In the genomic region with DNA sequence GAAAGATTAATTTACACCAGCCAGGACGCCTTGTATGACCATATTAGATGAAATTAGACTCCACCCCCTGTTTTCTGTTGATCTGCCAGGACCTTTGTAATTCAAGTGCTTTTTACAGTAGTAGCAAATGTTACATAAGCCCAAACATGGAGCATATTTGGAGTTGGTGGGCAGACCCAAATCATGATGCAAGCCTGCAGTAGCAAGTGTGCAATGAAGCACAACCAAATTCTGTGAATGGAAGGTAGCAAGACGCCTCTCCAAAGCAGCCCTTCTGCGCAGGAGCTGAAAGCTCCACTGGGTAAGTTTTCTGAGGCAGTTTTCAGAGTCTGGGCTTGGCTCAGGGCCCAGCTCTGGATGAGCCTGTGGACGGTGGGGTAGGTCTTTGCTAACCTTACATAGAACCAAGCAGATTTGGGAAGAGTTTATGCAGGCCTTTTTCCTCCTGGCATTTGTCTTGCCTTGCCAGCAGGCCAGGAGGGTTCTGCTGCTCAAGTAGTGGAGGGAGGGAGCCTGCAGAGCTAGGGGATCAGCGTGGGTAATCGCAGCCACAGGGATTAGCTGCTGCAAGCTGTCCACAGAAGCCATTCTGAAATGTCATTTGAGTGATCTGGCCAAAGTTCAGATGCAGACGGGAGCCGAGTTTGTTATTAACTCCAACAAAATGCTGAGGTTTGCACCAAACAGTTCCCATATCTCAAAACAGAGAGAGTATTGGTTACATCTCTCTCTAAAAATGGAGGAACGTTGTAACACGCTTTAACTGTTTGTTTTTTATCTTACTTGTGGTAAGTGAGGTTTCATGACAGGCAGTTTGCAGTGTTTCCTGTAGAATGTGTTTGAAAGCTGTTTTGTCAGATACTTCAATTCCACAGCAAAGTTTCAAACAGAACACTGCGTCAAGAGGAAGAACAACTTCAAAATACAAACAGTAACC, we compare ENCODE assay signal across 9 cellular contexts. TPM values are rescaled to one million over a fixed set of nuclear protein-coding genes. Genes with fewer than 3 reads are reported as not detected.
DNase-seq lines count a peak whose midpoint lies in the region; ATAC-seq, FAIRE-seq and TF ChIP-seq lines count a peak whose summit lies in the region.
"Had no signal": no experiment of that assay in that cellular context is flagged by ENCODE, and none has a peak within 500 bp of the region (broad histone marks: within the 10 kb centered on the region; RNA-seq: fewer than 3 reads in every experiment).

No MANE protein-coding gene starts in this region.

- peak overlapping the region; percentile 32 to 80 for H3K9ac ChIP-seq in K562 (ENCODE audit: insufficient read depth in 1 of 2, low read depth in 2 of 2, low read length in 2 of 2)

- H3K79me2 ChIP-seq in K562 (ENCODE audit: control insufficient read depth, insufficient read depth, low read length), result peaks cover 58% of the 10 kb centered on the region

- H3K27ac Mint-ChIP-seq in CD4-positive, CD25-positive, alpha-beta regulatory T cell, result peak overlapping the region; percentile 93 to 98 (median 96)
- peak overlapping the region; percentile 74 for H3K27ac Mint-ChIP-seq in stimulated activated naive B cell treated with anti-CD40 and anti-IgM and Interleukin-4, amounts not matched to agents 10 μg/mL and 1 μg/mL and 100 μg/mL, for 72 hours

- no peaks in the 10 kb centered on the region for H3K9me3 ChIP-seq in CD4-positive, CD25-positive, alpha-beta regulatory T cell (ENCODE audit: control insufficient read depth in 2 of 2, low read length in 2 of 2)
- no peaks in the 10 kb centered on the region for H3K9me3 ChIP-seq in K562 (replicated peaks; ENCODE audit: control insufficient read depth, insufficient read depth, low read depth, low read length)

- H3K4me1 ChIP-seq in CD4-positive, CD25-positive, alpha-beta regulatory T cell (ENCODE audit: control insufficient read depth, insufficient read depth, low read length, poor library complexity, severe bottlenecking), result peaks cover 76% of the 10 kb centered on the region
- H3K4me1 ChIP-seq in K562 (replicated peaks in 1 of 2; ENCODE audit: control insufficient read depth in 2 of 2, insufficient read depth in 2 of 2, low read length in 2 of 2), result peaks cover 7 to 40% of the 10 kb centered on the region in 2 experiments; a peak in 4 of 5 replicates

- POLR2A ChIA-PET in RWPE1 (lab: Yijun Ruan, JAX; ENCODE audit: low non-redundant PET), result no interaction called here
- POLR2A ChIA-PET in K562 (lab: Yijun Ruan, JAX), result interaction anchor here (0.9 to 1.7 kb wide), 2 partner anchors 10 to 11 kb away, joined by 3 to 7 read pairs; no protein-coding TSS in a partner anchor

- WGBS in K562 (ENCODE audit: insufficient coverage, low coverage, missing lambda C conversion rate), result 4% methylated on average over 10 of the region's 11 CpGs

- peak overlapping the region; percentile 99 for H3K4me3 ChIP-seq in CD4-positive, CD25-positive, alpha-beta regulatory T cell (ENCODE audit: low read depth, low read length)
- peak overlapping the region; percentile 5; the same call in 1 of the 2 replicates for H3K4me3 ChIP-seq in K562

- H3K4me1 Mint-ChIP-seq in CD4-positive, CD25-positive, alpha-beta regulatory T cell, result peaks cover 15 to 70% (median 58%) of the 10 kb centered on the region in 4 donors
- peaks cover 35 to 54% of the 10 kb centered on the region in 2 donors for H3K4me1 Mint-ChIP-seq in stimulated activated naive B cell treated with anti-CD40 and anti-IgM and Interleukin-4, amounts not matched to agents 10 μg/mL and 1 μg/mL and 100 μg/mL, for 72 hours

- H3K36me3 ChIP-seq in CD4-positive, CD25-positive, alpha-beta regulatory T cell (ENCODE audit: control insufficient read depth, insufficient read depth, low read length), result peaks cover 4% of the 10 kb centered on the region
- 0 out of 3 replicates have a peak, but pooled peaks cover 8% of the 10 kb centered on the region for H3K36me3 ChIP-seq in K562 (ENCODE audit: control insufficient read depth, insufficient read depth, low read length)

- peak; percentile 3; the same call in 1 of the 2 replicates for TF ChIP-seq EP300 in K562 (IDR thresholded peaks at IDR 0.05; ENCODE audit: low read length)

- peak; percentile 27 to 88 (median 86) for DNase-seq in CD4-positive, CD25-positive, alpha-beta regulatory T cell
- DNase-seq in RWPE1 (ENCODE audit: low spot score) (no peak), K562 (ENCODE audit: extremely low read depth in 1 of 4, low spot score in 3 of 4) (peak in 2 of 4 experiments; percentile 13 to 48), islet precursor cell (peak; percentile 71), NCI-H1417 treated with DMSO at 0.1 percent for 48 hours (lab: John Stamatoyannopoulos, UW) (no peak)
- DNase-seq in stimulated activated naive B cell treated with anti-CD40 and anti-IgM and Interleukin-4, amounts not matched to agents 10 μg/mL and 1 μg/mL and 100 μg/mL, for 72 hours, result no peak

- no TSS peak for BruUV-seq in K562 (replicated peaks; lab: Mats Ljungman, UMichigan)

- peaks cover 3% of the 10 kb centered on the region for H3K9me1 ChIP-seq in K562 (ENCODE audit: control insufficient read depth, insufficient read depth, low read length)

- no peaks in the 10 kb centered on the region for H3K27me3 Mint-ChIP-seq in CD4-positive, CD25-positive, alpha-beta regulatory T cell
- no peaks in the 10 kb centered on the region for H3K27me3 Mint-ChIP-seq in stimulated activated naive B cell treated with anti-CD40 and anti-IgM and Interleukin-4, amounts not matched to agents 10 μg/mL and 1 μg/mL and 100 μg/mL, for 72 hours

- no peaks in the 10 kb centered on the region for H3K27me3 ChIP-seq in CD4-positive, CD25-positive, alpha-beta regulatory T cell (ENCODE audit: control insufficient read depth, insufficient read depth, low read length)
- no peaks in the 10 kb centered on the region for H3K27me3 ChIP-seq in K562 (ENCODE audit: control insufficient read depth in 2 of 2, insufficient read depth in 2 of 2, low read length in 2 of 2)

- intact Hi-C loops in K562 (cut with micrococcal nuclease), result loop anchor here (10.0 kb wide), 1 partner anchor 103 kb away; a partner anchor contains a TSS

- peak overlapping the region; percentile 90 to 99 (median 92) for H3K4me3 Mint-ChIP-seq in CD4-positive, CD25-positive, alpha-beta regulatory T cell
- peak overlapping the region; percentile 59 to 72 for H3K4me3 Mint-ChIP-seq in stimulated activated naive B cell treated with anti-CD40 and anti-IgM and Interleukin-4, amounts not matched to agents 10 μg/mL and 1 μg/mL and 100 μg/mL, for 72 hours

- peak overlapping the region; percentile 77 for H3K4me2 ChIP-seq in K562 (ENCODE audit: insufficient read depth, low read length)

- peak; percentile 85 for FAIRE-seq in K562 (lab: Jason Lieb, UNC)

- H4K20me1 ChIP-seq in K562 (replicated peaks; ENCODE audit: control insufficient read depth, insufficient read depth, low read length), result no peaks in the 10 kb centered on the region

- H3K9me3 Mint-ChIP-seq in CD4-positive, CD25-positive, alpha-beta regulatory T cell, result no peaks in the 10 kb centered on the region
- H3K9me3 Mint-ChIP-seq in stimulated activated naive B cell treated with anti-CD40 and anti-IgM and Interleukin-4, amounts not matched to agents 10 μg/mL and 1 μg/mL and 100 μg/mL, for 72 hours, result no peaks in the 10 kb centered on the region

- peaks cover 6% of the 10 kb centered on the region for H3K36me3 Mint-ChIP-seq in CD4-positive, CD25-positive, alpha-beta regulatory T cell
- peaks cover 28 to 29% of the 10 kb centered on the region in 2 donors for H3K36me3 Mint-ChIP-seq in stimulated activated naive B cell treated with anti-CD40 and anti-IgM and Interleukin-4, amounts not matched to agents 10 μg/mL and 1 μg/mL and 100 μg/mL, for 72 hours

- CTCF ChIA-PET in RWPE1 (lab: Yijun Ruan, JAX), result no interaction called here
- CTCF ChIA-PET in K562 (lab: Yijun Ruan, JAX; ENCODE audit: low intra/inter-chr PET ratio), result no interaction called here

- in situ Hi-C loops in K562 (cut with MboI), result no loop called here

- TF ChIP-seq POLR2A in GM19099 (IDR thresholded peaks at IDR 0.05; ENCODE audit: extremely low read depth, insufficient read length, low read depth) (peak; percentile 26), K562 (conservative IDR thresholded peaks at IDR 0.05) (no peak)

- TF ChIP-seq CTCF in RWPE1 (conservative IDR thresholded peaks at IDR 0.05; ENCODE audit: low read depth), result no peak
- no peak for TF ChIP-seq CTCF in K562 (IDR thresholded peaks at IDR 0.05 in 2 of 3, conservative IDR thresholded peaks at IDR 0.05 in 1 of 3; ENCODE audit: insufficient read depth in 2 of 3, low read depth in 1 of 3, low read length in 3 of 3)

- peak overlapping the region; percentile 86 for H3K27ac ChIP-seq in CD4-positive, CD25-positive, alpha-beta regulatory T cell (ENCODE audit: insufficient read depth, low read length, poor library complexity, severe bottlenecking)
- peak overlapping the region; percentile 77 for H3K27ac ChIP-seq in RWPE1
- H3K27ac ChIP-seq in K562 (ENCODE audit: extremely low read depth, low read depth, low read length), result peak overlapping the region; percentile 78

- TF ChIP-seq RAD21 in K562 (CRISPR knock-in tag; conservative IDR thresholded peaks at IDR 0.05 in 1 of 2, IDR thresholded peaks at IDR 0.05 in 1 of 2), result no peak

- H2AFZ ChIP-seq in K562 (ENCODE audit: low read depth, low read length), result peak overlapping the region; percentile 68

- ATAC-seq in CD4-positive, CD25-positive, alpha-beta regulatory T cell (ENCODE audit: low read depth in 2 of 2), result peak; percentile 77 to 83
- ATAC-seq in HG03175 (IDR thresholded peaks at IDR 0.05; ENCODE audit: unreplicated experiment) (peak; percentile 74), K562 (peak; percentile 81)
- ATAC-seq in stimulated activated naive B cell treated with anti-CD40 and anti-IgM and Interleukin-4, amounts not matched to agents 10 μg/mL and 1 μg/mL and 100 μg/mL, for 72 hours (replicated peaks), result peak; percentile 70 to 72

RNA-seq across cellular contexts. Expression of a gene that starts 55.4 kb away (rescaled TPM):
- total RNA-seq in CD4-positive, CD25-positive, alpha-beta regulatory T cell, result 86.7 TPM
- polyA plus RNA-seq in CD4-positive, CD25-positive, alpha-beta regulatory T cell, result 100 to 1,000 TPM; 119 to 139 (median 124) TPM
- 52.0 and 118 TPM in 2 replicates for total RNA-seq in K562 (2011; cell fraction: chromatin; rRNA removed; ENCODE audit: low replicate concordance)
- 31.7 and 37.4 TPM in 2 replicates for total RNA-seq in K562 (2011; cell fraction: nucleolus; rRNA removed)
- total RNA-seq in K562 (2011; cell fraction: nucleoplasm; rRNA removed), result 70.8 and 91.3 TPM in 2 replicates
- total RNA-seq in K562 (2014; rRNA removed), result 115 and 121 TPM in 2 replicates
- 133 and 151 TPM in 2 replicates for total RNA-seq in K562 (2014; rRNA removed; fragmentation: Illumina TruSeq; extraction: Trizol)
- 119 and 122 TPM in 2 replicates for total RNA-seq in K562 (2015; rRNA removed; fragmentation: Illumina TruSeq; extraction: Trizol)
- total RNA-seq in K562 (2021), result 104 and 108 TPM in 2 replicates
- polyA plus RNA-seq in K562 (2011; rRNA removed), result 60.0 and 78.2 TPM in 2 replicates
- polyA plus RNA-seq in K562 (2011; cell fraction: cytosol; rRNA removed), result 35.3 and 38.0 TPM in 2 replicates
- polyA plus RNA-seq in K562 (2011; cell fraction: nucleus; rRNA removed), result 57.3 and 62.7 TPM in 2 replicates
- 73.0 and 141 TPM in 2 replicates for polyA plus RNA-seq in K562 (2012)
- polyA plus RNA-seq in K562 (2014; fragmentation: Illumina TruSeq; extraction: Trizol), result 106 and 113 TPM in 2 replicates
- polyA plus RNA-seq in K562 (2014; fragmentation: Nextera tagmentation; extraction: Ambion mirVana), result 100 to 1,000 TPM in 1 of 2 experiments, 10 to 100 TPM in 1; 82.4 to 100 TPM
- 113 TPM in 2 replicates for polyA plus RNA-seq in K562 (2014; rRNA removed)
- 72.0 and 80.5 TPM in 2 replicates for polyA minus RNA-seq in K562 (2011; rRNA and poly(A)+ RNA removed)
- 27.1 and 29.2 TPM in 2 replicates for polyA minus RNA-seq in K562 (2011; cell fraction: cytosol; rRNA and poly(A)+ RNA removed)
- polyA minus RNA-seq in K562 (2011; cell fraction: nucleus; rRNA and poly(A)+ RNA removed), result 57.6 and 75.4 TPM in 2 replicates

RNA-seq across cellular contexts. Expression of a gene that starts 55.8 kb away (rescaled TPM):
- total RNA-seq in CD4-positive, CD25-positive, alpha-beta regulatory T cell, result 4.7 TPM
- polyA plus RNA-seq in CD4-positive, CD25-positive, alpha-beta regulatory T cell, result not detected
- not detected in 2 replicates for total RNA-seq in K562 (2011; cell fraction: chromatin; rRNA removed; ENCODE audit: low replicate concordance)
- total RNA-seq in K562 (2011; cell fraction: nucleolus; rRNA removed), result not detected in 2 replicates
- total RNA-seq in K562 (2011; cell fraction: nucleoplasm; rRNA removed), result not detected in 2 replicates
- total RNA-seq in K562 (2014; rRNA removed) (2.2 TPM in 1 of 2 replicates, not detected in the other), K562 (2014; rRNA removed; fragmentation: Illumina TruSeq; extraction: Trizol) (not detected in 2 replicates), K562 (2015; rRNA removed; fragmentation: Illumina TruSeq; extraction: Trizol) (not detected in 2 replicates), K562 (2021) (not detected in 2 replicates)
- polyA plus RNA-seq in K562 (2011; rRNA removed) (not detected in 2 replicates), K562 (2014; fragmentation: Illumina TruSeq; extraction: Trizol) (not detected in 2 replicates), K562 (2014; fragmentation: Nextera tagmentation; extraction: Ambion mirVana) (not detected), K562 (2014; rRNA removed) (not detected in 2 replicates)
- not detected in 2 replicates for polyA plus RNA-seq in K562 (2011; cell fraction: cytosol; rRNA removed)
- polyA plus RNA-seq in K562 (2011; cell fraction: nucleus; rRNA removed), result not detected in 2 replicates
- not detected in 2 replicates for polyA plus RNA-seq in K562 (2012)
- polyA minus RNA-seq in K562 (2011; rRNA and poly(A)+ RNA removed), result not detected in 2 replicates
- polyA minus RNA-seq in K562 (2011; cell fraction: cytosol; rRNA and poly(A)+ RNA removed), result not detected in 2 replicates
- polyA minus RNA-seq in K562 (2011; cell fraction: nucleus; rRNA and poly(A)+ RNA removed), result not detected in 2 replicates
- total RNA-seq: RPMI7951 had no signal

Comparison
In these comparisons a context has a peak if more than half of its experiments do, and no peak if none do; other contexts are left out.
1. DNase-seq: peak in CD4-positive, CD25-positive, alpha-beta regulatory T cell (3 of 3) and islet precursor cell (single experiment); none in RWPE1 (single experiment), stimulated activated naive B cell treated with anti-CD40 and anti-IgM and Interleukin-4, amounts not matched to agents 10 μg/mL and 1 μg/mL and 100 μg/mL, for 72 hours (single experiment) and NCI-H1417 treated with DMSO at 0.1 percent for 48 hours (single experiment).
2. Peak in every context shown above with its lines, with median percentiles within 50 percentile points of each other: ATAC-seq and H3K27ac ChIP-seq.